ENCODE assay signal across 8 cellular contexts in the genomic region with DNA sequence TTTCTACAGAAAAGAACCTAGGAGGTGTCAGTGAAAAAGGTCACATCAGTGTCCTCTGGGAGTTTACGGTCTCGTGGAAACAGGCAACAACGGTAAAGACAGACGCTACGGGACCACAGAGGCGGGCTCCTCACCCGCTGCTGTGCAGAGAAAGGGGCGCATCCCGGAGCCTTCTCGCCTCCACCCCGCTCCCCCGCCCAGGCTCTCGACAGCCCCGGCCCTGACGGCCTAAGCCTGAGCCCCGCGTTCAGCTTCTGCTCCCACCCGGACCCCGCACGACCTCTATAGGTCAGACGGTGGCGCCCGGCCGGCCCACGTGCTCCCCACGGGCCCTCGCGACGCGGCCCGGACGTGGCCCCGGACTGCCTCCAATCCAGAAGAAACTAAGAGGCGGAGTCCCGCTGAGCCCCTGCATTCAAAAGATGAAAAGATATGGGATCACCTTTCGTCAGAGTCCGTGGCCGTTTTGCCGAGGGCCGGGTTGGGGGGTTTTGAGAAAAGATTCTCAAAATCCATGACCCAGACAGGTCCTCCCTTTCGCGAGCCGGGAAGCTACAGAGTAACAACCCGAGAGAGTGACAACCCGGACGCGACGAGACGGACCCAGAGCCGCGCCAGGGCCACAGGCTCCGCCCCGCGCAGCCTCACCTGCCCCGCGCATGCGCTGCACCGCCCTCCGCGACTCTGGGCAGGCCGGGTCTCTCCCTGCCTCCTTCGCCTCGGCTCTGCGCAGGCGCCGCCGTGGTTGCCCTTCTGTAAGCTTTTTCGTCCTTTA. TPM values are rescaled to one million over a fixed set of nuclear protein-coding genes. Genes with fewer than 3 reads are reported as not detected.
DNase-seq lines count a peak whose midpoint lies in the region; ATAC-seq and TF ChIP-seq lines count a peak whose summit lies in the region.

A gene (minus strand): TSS at position 577 of the 775 bp plus-strand sequence. CDS start 61 bp downstream, at position 516.

- no peaks in the 10 kb centered on the region for H3K27me3 Mint-ChIP-seq in activated T-helper 17 cell treated with anti-CD3 and anti-CD28 coated beads, Interleukin-2, amount 50 U/mL, for 72 hours
- H3K27me3 Mint-ChIP-seq in naive thymus-derived CD8-positive, alpha-beta T cell, result peaks cover 0 to 1% (median 0%) of the 10 kb centered on the region in 5 donors

- DNase-seq in ELR (ENCODE audit: low read depth) (peak; percentile 90), H4 (ENCODE audit: low spot score) (peak; percentile 88), LoVo (ENCODE audit: low spot score) (peak; percentile 96), RWPE1 (ENCODE audit: low spot score) (peak; percentile 99), fibroblast of mammary gland (ENCODE audit: low read depth) (peak; percentile 80)
- peak; percentile 90 to 98 (median 96) for DNase-seq in naive thymus-derived CD8-positive, alpha-beta T cell
- peak; percentile 89 to 96 (median 93) for DNase-seq in stimulated activated naive CD4-positive, alpha-beta T cell (lab: John Stamatoyannopoulos, UW)

- POLR2A ChIA-PET in RWPE1 (lab: Yijun Ruan, JAX; ENCODE audit: low non-redundant PET), result interaction anchor here (0.6 to 1.2 kb wide), 4 partner anchors 9 to 191 kb away, joined by 3 to 4 read pairs (median 3); no protein-coding TSS in a partner anchor
- POLR2A ChIA-PET in naive thymus-derived CD8-positive, alpha-beta T cell (lab: Charles Lee), result interaction anchor here (0.5 to 3.1 kb wide), 17 partner anchors 8 to 334 kb away, joined by 3 to 22 read pairs (median 4); a partner anchor contains a TSS

- H3K27ac Mint-ChIP-seq in activated T-helper 17 cell treated with anti-CD3 and anti-CD28 coated beads, Interleukin-2, amount 50 U/mL, for 72 hours, result no peak within 1 kb of the TSS
- peak within 1 kb of the TSS; percentile 43 to 98 (median 95) for H3K27ac Mint-ChIP-seq in naive thymus-derived CD8-positive, alpha-beta T cell

- H3K4me1 Mint-ChIP-seq in activated T-helper 17 cell treated with anti-CD3 and anti-CD28 coated beads, Interleukin-2, amount 50 U/mL, for 72 hours, result peaks cover 16% of the 10 kb centered on the region
- peaks cover 12 to 27% (median 15%) of the 10 kb centered on the region in 4 donors for H3K4me1 Mint-ChIP-seq in naive thymus-derived CD8-positive, alpha-beta T cell

- ATAC-seq in activated T-helper 17 cell treated with anti-CD3 and anti-CD28 coated beads, Interleukin-2, amount 50 U/mL, for 72 hours (replicated peaks), result peak; percentile 88
- ATAC-seq in naive thymus-derived CD8-positive, alpha-beta T cell, result peak; percentile 92 to 93

- H3K4me3 ChIP-seq in fibroblast of mammary gland (ENCODE audit: control insufficient read depth, low read depth, low read length), result peak within 1 kb of the TSS; percentile 80

- H3K36me3 Mint-ChIP-seq in activated T-helper 17 cell treated with anti-CD3 and anti-CD28 coated beads, Interleukin-2, amount 50 U/mL, for 72 hours (ENCODE audit: low read depth), result peaks cover 11% of the 10 kb centered on the region
- H3K36me3 Mint-ChIP-seq in naive thymus-derived CD8-positive, alpha-beta T cell, result peaks cover 0 to 3% (median 0%) of the 10 kb centered on the region in 3 donors

- no peak within 1 kb of the TSS for H3K4me3 Mint-ChIP-seq in activated T-helper 17 cell treated with anti-CD3 and anti-CD28 coated beads, Interleukin-2, amount 50 U/mL, for 72 hours
- H3K4me3 Mint-ChIP-seq in naive thymus-derived CD8-positive, alpha-beta T cell, result peak within 1 kb of the TSS; percentile 28 to 95 (median 88)

- peak within 1 kb of the TSS; percentile 87 for H3K27ac ChIP-seq in RWPE1

- H3K9me3 Mint-ChIP-seq in activated T-helper 17 cell treated with anti-CD3 and anti-CD28 coated beads, Interleukin-2, amount 50 U/mL, for 72 hours, result no peaks in the 10 kb centered on the region
- no peaks in the 10 kb centered on the region for H3K9me3 Mint-ChIP-seq in naive thymus-derived CD8-positive, alpha-beta T cell

- no peak for TF ChIP-seq CTCF in RWPE1 (conservative IDR thresholded peaks at IDR 0.05; ENCODE audit: low read depth)
- TF ChIP-seq CTCF in fibroblast of mammary gland (conservative IDR thresholded peaks at IDR 0.05; ENCODE audit: control insufficient read depth, insufficient read depth, low read depth, low read length), result no peak

- CTCF ChIA-PET in RWPE1 (lab: Yijun Ruan, JAX), result interaction anchor here (0.6 kb wide), 1 partner anchor 57 kb away, joined by 4 read pairs; no protein-coding TSS in a partner anchor

RNA-seq across cellular contexts. Expression of the gene that starts here (rescaled TPM):
- total RNA-seq in H4 (2014; rRNA removed; shearing (Covaris generic)), result 5.6 and 8.5 TPM in 2 replicates
- 10 to 100 TPM; 21.2 to 29.5 TPM for total RNA-seq in activated T-helper 17 cell treated with anti-CD3 and anti-CD28 coated beads, Interleukin-2, amount 50 U/mL, for 72 hours
- total RNA-seq in naive thymus-derived CD8-positive, alpha-beta T cell, result 10 to 100 TPM; 22.2 to 29.4 TPM
- 10 to 100 TPM; 10.6 to 17.3 (median 11.9) TPM for polyA plus RNA-seq in naive thymus-derived CD8-positive, alpha-beta T cell

Comparison
In these comparisons a context has a peak if more than half of its experiments do, and no peak if none do; other contexts are left out.
1. Peak in every context shown above with its lines: DNase-seq, ATAC-seq, H3K4me3 ChIP-seq and H3K27ac ChIP-seq.